Comparison of ENCODE assay signal across 24 cellular contexts in the genomic region with DNA sequence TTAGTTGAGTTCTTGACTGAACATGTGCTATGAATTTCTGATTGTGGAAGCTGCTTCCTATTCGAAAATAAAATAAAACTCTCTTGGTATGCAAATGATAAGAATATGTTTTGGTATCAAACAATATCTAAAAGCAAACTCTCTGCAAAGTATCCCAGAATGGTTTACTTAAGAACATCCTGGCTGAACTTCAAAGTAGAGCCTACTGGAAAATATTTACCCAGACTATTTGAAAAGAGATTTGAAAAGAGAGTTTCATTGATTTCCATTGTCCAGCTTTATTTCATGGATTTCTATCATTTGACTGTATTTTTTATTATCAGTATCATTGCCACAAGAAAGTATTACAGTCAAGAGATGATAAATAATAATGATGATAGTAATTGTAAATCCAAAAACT.
"Had no signal": no experiment of that assay in that cellular context is flagged by ENCODE, and none has a peak within 500 bp of the region (broad histone marks: within the 10 kb centered on the region; RNA-seq: fewer than 3 reads in every experiment).

No MANE protein-coding gene starts in this region.

- H3K9me3 ChIP-seq: esophagus muscularis mucosa, heart right ventricle, left lung, lower lobe of right lung, mucosa of descending colon had no signal

- DNase-seq: dermis blood vessel endothelial cell; dorsolateral prefrontal cortex; effector CD4-positive, alpha-beta T cell; effector memory CD4-positive, alpha-beta T cell; foreskin keratinocyte; glutamatergic neuron; head of caudate nucleus; heart right ventricle; hippocampal formation; left cardiac atrium; left lung; left ventricle myocardium superior; lower lobe of right lung; mesenchymal stem cell; mucosa of descending colon; naive B cell had no signal

- H3K27ac Mint-ChIP-seq: mesothelial cell of epicardium had no signal

- FAIRE-seq: colon, endothelial cell of umbilical vein, frontal cortex, islet of Langerhans, keratinocyte had no signal

- H3K27ac ChIP-seq: coronary artery, esophagus muscularis mucosa, foreskin keratinocyte, heart right ventricle, left lung, lower lobe of right lung had no signal

- H3K27me3 Mint-ChIP-seq: naive B cell had no signal

- H3K4me1 Mint-ChIP-seq: naive B cell had no signal

- H3K27me3 ChIP-seq: dorsolateral prefrontal cortex, esophagus muscularis mucosa, foreskin keratinocyte, heart right ventricle, left lung had no signal

- H3K4me1 ChIP-seq: esophagus muscularis mucosa, foreskin keratinocyte, heart right ventricle, left lung, lower lobe of right lung had no signal

- H3K9me3 Mint-ChIP-seq: mesothelial cell of epicardium had no signal

- H3K36me3 Mint-ChIP-seq: mesothelial cell of epicardium, naive B cell had no signal

- H3K4me3 ChIP-seq: coronary artery, dorsolateral prefrontal cortex, esophagus muscularis mucosa, heart right ventricle, left lung, lower lobe of right lung, mucosa of descending colon had no signal

- H3K36me3 ChIP-seq: esophagus muscularis mucosa, heart right ventricle, left lung, lower lobe of right lung had no signal

- H3K4me3 Mint-ChIP-seq: mesothelial cell of epicardium had no signal

- ATAC-seq: foreskin keratinocyte, heart right ventricle, left cardiac atrium, left lung, left ventricle myocardium superior, lower lobe of right lung, mucosa of descending colon had no signal
